21 cellular contexts compared by ENCODE assay signal in the genomic region with DNA sequence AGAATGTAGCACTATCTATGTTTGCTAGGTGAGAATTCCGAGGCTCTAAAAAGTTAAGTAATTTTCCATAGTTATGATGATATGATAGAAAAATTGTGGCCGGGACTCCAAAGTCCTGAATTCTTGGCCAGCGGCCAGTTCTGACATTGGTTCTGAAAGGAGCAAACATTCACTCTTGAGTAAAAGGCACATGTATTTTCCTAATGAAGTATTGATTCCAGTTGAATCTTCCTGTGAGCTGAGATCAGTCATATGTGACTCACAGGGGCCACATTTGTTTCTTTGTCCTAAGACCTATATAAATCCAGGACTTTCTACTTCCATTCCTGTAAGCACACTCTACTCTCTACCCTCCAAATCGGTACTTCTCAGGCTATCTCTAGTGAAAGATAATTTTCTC.
DNase-seq lines count a peak whose midpoint lies in the region; ATAC-seq, FAIRE-seq and TF ChIP-seq lines count a peak whose summit lies in the region.
"Had no signal": no experiment of that assay in that cellular context is flagged by ENCODE, and none has a peak within 500 bp of the region (broad histone marks: within the 10 kb centered on the region; RNA-seq: fewer than 3 reads in every experiment).

No MANE protein-coding gene starts in this region.

- no peak overlapping the region for H3K27ac Mint-ChIP-seq in H9
- H3K27ac Mint-ChIP-seq: activated CD4-positive, alpha-beta T cell treated with anti-CD3 and anti-CD28 coated beads, Interleukin-2, amount 10 ng/mL, durations not matched to agents 24 days and 14 days; activated naive CD4-positive, alpha-beta T cell treated with anti-CD3 and anti-CD28 coated beads, Interleukin-2, amount 10 ng/mL, durations not matched to agents 7 days and 5 days; natural killer cell had no signal

- no peaks in the 10 kb centered on the region for H3K9me3 Mint-ChIP-seq in H9
- H3K9me3 Mint-ChIP-seq: activated CD4-positive, alpha-beta T cell treated with anti-CD3 and anti-CD28 coated beads, Interleukin-2, amount 10 ng/mL, durations not matched to agents 24 days and 14 days; activated naive CD4-positive, alpha-beta T cell treated with anti-CD3 and anti-CD28 coated beads, Interleukin-2, amount 10 ng/mL, durations not matched to agents 7 days and 5 days; natural killer cell had no signal

- H3K4me1 ChIP-seq in small intestine (ENCODE audit: control insufficient read depth in 2 of 2, insufficient read depth in 1 of 2, low read depth in 1 of 2, low read length in 1 of 2) (no peaks in the 10 kb centered on the region), H9 (ENCODE audit: insufficient read depth, low read length) (no peaks in the 10 kb centered on the region)
- H3K4me1 ChIP-seq: prostate gland had no signal

- no peaks in the 10 kb centered on the region for H3K79me1 ChIP-seq in H9 (ENCODE audit: insufficient read depth, low read depth, low read length, poor library complexity, severe bottlenecking)

- H2BK5ac ChIP-seq in H9 (ENCODE audit: insufficient read length, low read length) = no peak overlapping the region

- no peak overlapping the region for H2BK20ac ChIP-seq in H9 (ENCODE audit: low read depth, low read length, poor library complexity, severe bottlenecking)

- H2BK15ac ChIP-seq in H9 (ENCODE audit: low read depth, low read length) = no peak overlapping the region

- intact Hi-C loops in Right ventricle myocardium superior (cut with DNase I) (no loop called here), cardiac septum (cut with DNase I) (no loop called here)

- no peak overlapping the region for H2AFZ ChIP-seq in H9 (ENCODE audit: low read length)

- FAIRE-seq in small intestine (lab: Jason Lieb, UNC) = no peak

- H4K8ac ChIP-seq in H9 (replicated peaks; ENCODE audit: insufficient read length, low read depth, low read length) = no peak overlapping the region

- 21 to 57% (median 40%) methylated on average over 4 of the region's 4 CpGs for WGBS in small intestine, 3 donors
- WGBS in H9 (ENCODE audit: extremely low coverage, insufficient read length, low lambda C conversion rate) = no CpG with 5 or more reads among the region's 4 CpGs

- no peak overlapping the region for H2BK120ac ChIP-seq in H9 (ENCODE audit: low read depth, low read length, poor library complexity, severe bottlenecking)

- H3K27ac ChIP-seq in small intestine (ENCODE audit: low read depth in 1 of 2, low read length in 1 of 2) (no peak overlapping the region), H9 (ENCODE audit: insufficient read length, low read depth, low read length) (no peak overlapping the region)
- H3K27ac ChIP-seq: gastrocnemius medialis, SJCRH30 had no signal

- in situ Hi-C loops in ACHN (cut with HindIII; ENCODE audit: low pct_ligation_motif_present, low pct_unique_long_range_greater_than_20kb, low sequenced_read_pairs) = no loop called here

- no peak for TF ChIP-seq CTCF in H9 (conservative IDR thresholded peaks at IDR 0.05)

- no peak for ATAC-seq in Right ventricle myocardium superior (ENCODE audit: poor library complexity)
- ATAC-seq in SK-N-SH treated with all-trans-retinoic acid at 6 μM for 48 hours = peak; percentile 13; the same call in 2 of the 3 replicates
- ATAC-seq: gastrocnemius medialis; natural killer cell; stimulated activated naive CD8-positive, alpha-beta T cell treated with anti-CD3 and anti-CD28 coated beads, Interleukin-15, Interleukin-2, amounts not matched to agents 100 U/mL and 50 U/mL, for 24 hours had no signal

- H3K27me3 ChIP-seq in small intestine (ENCODE audit: control insufficient read depth in 2 of 2, insufficient read depth in 2 of 2, low read length in 2 of 2) = no peaks in the 10 kb centered on the region
- H3K27me3 ChIP-seq in H9 (ENCODE audit: insufficient read depth, low read length) = no peaks in the 10 kb centered on the region
- H3K27me3 ChIP-seq: gastrocnemius medialis, SJCRH30 had no signal

- no peak overlapping the region for H3T11ph ChIP-seq in H9 (ENCODE audit: low read length)

- H4K91ac ChIP-seq in H9 (ENCODE audit: insufficient read length, low read depth, low read length) = no peak overlapping the region

- H3K23ac ChIP-seq in H9 (ENCODE audit: insufficient read length, low read depth, low read length) = no peak overlapping the region

- H3K23me2 ChIP-seq in H9 (ENCODE audit: insufficient read length, low read depth, low read length, poor library complexity, severe bottlenecking) = no peaks in the 10 kb centered on the region

- H3K56ac ChIP-seq in H9 (ENCODE audit: insufficient read length, low read depth, low read length) = no peak overlapping the region

- H3K9ac ChIP-seq in H9 (ENCODE audit: extremely low read depth, insufficient read length, low read length) = no peak overlapping the region

- H2AK5ac ChIP-seq in H9 (ENCODE audit: insufficient read length, low read length) = no peak overlapping the region

- no peak overlapping the region for H3K4ac ChIP-seq in H9 (ENCODE audit: low read depth, low read length)

- H4K5ac ChIP-seq in H9 (ENCODE audit: insufficient read length, low read depth, low read length) = no peak overlapping the region

- no peaks in the 10 kb centered on the region for H3K4me1 Mint-ChIP-seq in H9
- H3K4me1 Mint-ChIP-seq: activated CD4-positive, alpha-beta T cell treated with anti-CD3 and anti-CD28 coated beads, Interleukin-2, amount 10 ng/mL, durations not matched to agents 24 days and 14 days; activated naive CD4-positive, alpha-beta T cell treated with anti-CD3 and anti-CD28 coated beads, Interleukin-2, amount 10 ng/mL, durations not matched to agents 7 days and 5 days; natural killer cell had no signal

- no peak overlapping the region for H3K14ac ChIP-seq in H9 (ENCODE audit: insufficient read depth, low read length)

- H3K9me3 ChIP-seq in small intestine (ENCODE audit: control insufficient read depth, low read depth) (no peaks in the 10 kb centered on the region), H9 (ENCODE audit: control insufficient read depth, low read depth, low read length) (no peaks in the 10 kb centered on the region)
- H3K9me3 ChIP-seq: gastrocnemius medialis, prostate gland, SJCRH30 had no signal

- no peak overlapping the region for H2BK12ac ChIP-seq in H9 (ENCODE audit: insufficient read length, low read depth, low read length)

- no peak overlapping the region for H3K4me3 ChIP-seq in small intestine (ENCODE audit: low read depth in 1 of 2, low read length in 2 of 2)
- H3K4me3 ChIP-seq: gastrocnemius medialis, lung, prostate gland, SJCRH30 had no signal

- no peaks in the 10 kb centered on the region for H3K79me2 ChIP-seq in H9 (ENCODE audit: insufficient read depth, low read length)

- H3K4me2 ChIP-seq in H9 (ENCODE audit: insufficient read depth, insufficient read length, low read length) = no peak overlapping the region

- H3K36me3 Mint-ChIP-seq in H9 (ENCODE audit: insufficient read depth in 1 of 3, low read depth in 3 of 3) = no peaks in the 10 kb centered on the region
- H3K36me3 Mint-ChIP-seq: activated naive CD4-positive, alpha-beta T cell treated with anti-CD3 and anti-CD28 coated beads, Interleukin-2, amount 10 ng/mL, durations not matched to agents 7 days and 5 days; natural killer cell had no signal

- H3K36me3 ChIP-seq in small intestine (ENCODE audit: control insufficient read depth in 2 of 2, insufficient read depth in 2 of 2, low read length in 2 of 2) = no peaks in the 10 kb centered on the region
- H3K36me3 ChIP-seq: gastrocnemius medialis, prostate gland, SJCRH30 had no signal

- peak; percentile 43 for DNase-seq in Right ventricle myocardium superior
- DNase-seq in cardiac septum (ENCODE audit: low spot score) = no peak
- DNase-seq in fibroblast of peridontal ligament (ENCODE audit: extremely low read depth) = peak; percentile 53
- peak; percentile 15 for DNase-seq in small intestine
- no peak for DNase-seq in H9
- DNase-seq in ACHN = no peak
- no peak for DNase-seq in SK-N-DZ (ENCODE audit: low spot score)
- DNase-seq: activated CD4-positive, alpha-beta T cell treated with anti-CD3 and anti-CD28 coated beads, Interleukin-2, amount 10 ng/mL, durations not matched to agents 24 days and 14 days; activated naive CD4-positive, alpha-beta T cell treated with anti-CD3 and anti-CD28 coated beads, Interleukin-2, amount 10 ng/mL, durations not matched to agents 7 days and 5 days; activated T-cell treated with anti-CD3 and anti-CD28 coated beads for 4 hours; COR-L47; EL; gastrocnemius medialis; Kasumi-1; natural killer cell; NCI-H1694; SJCRH30; stimulated activated naive CD8-positive, alpha-beta T cell treated with anti-CD3 and anti-CD28 coated beads, Interleukin-15, Interleukin-2, amounts not matched to agents 100 U/mL and 50 U/mL, for 24 hours had no signal

- H4K20me1 ChIP-seq in H9 (ENCODE audit: control insufficient read depth, insufficient read depth, insufficient read length) = no peaks in the 10 kb centered on the region

- no peak overlapping the region for H3K4me3 Mint-ChIP-seq in H9
- H3K4me3 Mint-ChIP-seq: activated CD4-positive, alpha-beta T cell treated with anti-CD3 and anti-CD28 coated beads, Interleukin-2, amount 10 ng/mL, durations not matched to agents 24 days and 14 days; activated naive CD4-positive, alpha-beta T cell treated with anti-CD3 and anti-CD28 coated beads, Interleukin-2, amount 10 ng/mL, durations not matched to agents 7 days and 5 days; natural killer cell had no signal

- H3K18ac ChIP-seq in H9 (ENCODE audit: insufficient read length, low read depth, low read length) = no peak overlapping the region

- H3K27me3 Mint-ChIP-seq in H9 (ENCODE audit: low read depth) = no peaks in the 10 kb centered on the region
- H3K27me3 Mint-ChIP-seq: activated naive CD4-positive, alpha-beta T cell treated with anti-CD3 and anti-CD28 coated beads, Interleukin-2, amount 10 ng/mL, durations not matched to agents 7 days and 5 days had no signal

TF ChIP-seq in SK-N-SH treated with all-trans-retinoic acid at 6 μM for 48 hours, 23 proteins besides CTCF, POLR2A, EP300 and RAD21 (continues in another document):
- TF ChIP-seq PPARA (CRISPR knock-in tag; IDR thresholded peaks at IDR 0.05; ENCODE audit: borderline replicate concordance) (no peak), SNAI2 (CRISPR knock-in tag; IDR thresholded peaks at IDR 0.05) (no peak), ESRRG (CRISPR knock-in tag; IDR thresholded peaks at IDR 0.05) (no peak)
- TF ChIP-seq, protein P1, sequence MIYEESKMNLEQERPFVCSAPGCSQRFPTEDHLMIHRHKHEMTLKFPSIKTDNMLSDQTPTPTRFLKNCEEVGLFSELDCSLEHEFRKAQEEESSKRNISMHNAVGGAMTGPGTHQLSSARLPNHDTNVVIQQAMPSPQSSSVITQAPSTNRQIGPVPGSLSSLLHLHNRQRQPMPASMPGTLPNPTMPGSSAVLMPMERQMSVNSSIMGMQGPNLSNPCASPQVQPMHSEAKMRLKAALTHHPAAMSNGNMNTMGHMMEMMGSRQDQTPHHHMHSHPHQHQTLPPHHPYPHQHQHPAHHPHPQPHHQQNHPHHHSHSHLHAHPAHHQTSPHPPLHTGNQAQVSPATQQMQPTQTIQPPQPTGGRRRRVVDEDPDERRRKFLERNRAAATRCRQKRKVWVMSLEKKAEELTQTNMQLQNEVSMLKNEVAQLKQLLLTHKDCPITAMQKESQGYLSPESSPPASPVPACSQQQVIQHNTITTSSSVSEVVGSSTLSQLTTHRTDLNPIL (CRISPR knock-in tag; IDR thresholded peaks at IDR 0.05; ENCODE audit: low read depth) = no peak

Comparison
In these comparisons a context has a peak if more than half of its experiments do, and no peak if none do; other contexts are left out.
1. DNase-seq: peak in Right ventricle myocardium superior (single experiment), fibroblast of peridontal ligament (single experiment) and small intestine (single experiment); none in cardiac septum (single experiment), H9 (single experiment), ACHN (single experiment) and SK-N-DZ (single experiment).